Comparison of ENCODE assay signal across 8 cellular contexts in genomic region chr2:54454922-54455583, GRCh38. TPM values are rescaled to one million over a fixed set of nuclear protein-coding genes. Genes with fewer than 3 reads are reported as not detected.
A peak's percentile ranks its signal among the peaks of the same experiment; 100 is the strongest.
DNase-seq lines count a peak whose midpoint lies in the region; ATAC-seq and TF ChIP-seq lines count a peak whose summit lies in the region.

No MANE protein-coding gene starts in this region.

- peaks cover 3% of the 10 kb centered on the region for H3K27me3 Mint-ChIP-seq in neural crest cell (ENCODE audit: low read depth)

- peak overlapping the region; percentile 79 for H3K27ac Mint-ChIP-seq in neural crest cell (ENCODE audit: unreplicated experiment)

- H3K4me1 Mint-ChIP-seq in neural crest cell, result peaks cover 37% of the 10 kb centered on the region

- no peak for TF ChIP-seq CTCF in neural crest cell (conservative IDR thresholded peaks at IDR 0.05)

- no peaks in the 10 kb centered on the region for H3K36me3 Mint-ChIP-seq in neural crest cell (ENCODE audit: low read depth)

- peak; percentile 18 for ATAC-seq in esophagus mucosa
- ATAC-seq in GM21526 (IDR thresholded peaks at IDR 0.05; ENCODE audit: low FRiP score, unreplicated experiment), result no peak

- in situ Hi-C loops in G401 (cut with HindIII; ENCODE audit: low sequenced_read_pairs), result no loop called here

- DNase-seq in G401 (ENCODE audit: low spot score) (peak; percentile 53), SHP77 treated with DMSO at 0.1 percent for 48 hours (lab: John Stamatoyannopoulos, UW) (peak; percentile 81), neural crest cell (ENCODE audit: low read depth, low spot score) (peak; percentile 6), middle frontal gyrus (ENCODE audit: extremely low spot score, low spot score) (no peak)
- no peak for DNase-seq in stimulated activated CD4-positive, alpha-beta T cell treated with anti-CD3 and anti-CD28 coated beads, Interleukin-2, amount 100 ng/mL, for 48 hours
- no peak for DNase-seq in stimulated activated CD4-positive, alpha-beta T cell treated with anti-CD3 and anti-CD28 coated beads, Interleukin-4, amount 100 ng/mL, for 24 hours

- H3K9me3 Mint-ChIP-seq in neural crest cell, result no peaks in the 10 kb centered on the region

- H3K4me3 Mint-ChIP-seq in neural crest cell, result peak overlapping the region; percentile 84

RNA-seq across cellular contexts. Expression of gene SPTBN1, which starts 1.1 kb away (rescaled TPM):
- total RNA-seq in G401 (2014; rRNA removed; shearing (Covaris generic)), result 59.6 and 81.0 TPM in 2 replicates
- 77.2 TPM for total RNA-seq in esophagus mucosa
- 217 and 227 TPM in 2 replicates for total RNA-seq in neural crest cell

Comparison
In these comparisons a context has a peak if more than half of its experiments do, and no peak if none do; other contexts are left out.
1. DNase-seq: peak in G401 (single experiment), SHP77 treated with DMSO at 0.1 percent for 48 hours (single experiment) and neural crest cell (single experiment); none in stimulated activated CD4-positive, alpha-beta T cell treated with anti-CD3 and anti-CD28 coated beads, Interleukin-2, amount 100 ng/mL, for 48 hours (0 of 2), middle frontal gyrus (single experiment) and stimulated activated CD4-positive, alpha-beta T cell treated with anti-CD3 and anti-CD28 coated beads, Interleukin-4, amount 100 ng/mL, for 24 hours (single experiment).